Comparison of ENCODE assay signal across 14 cellular contexts in the genomic region with DNA sequence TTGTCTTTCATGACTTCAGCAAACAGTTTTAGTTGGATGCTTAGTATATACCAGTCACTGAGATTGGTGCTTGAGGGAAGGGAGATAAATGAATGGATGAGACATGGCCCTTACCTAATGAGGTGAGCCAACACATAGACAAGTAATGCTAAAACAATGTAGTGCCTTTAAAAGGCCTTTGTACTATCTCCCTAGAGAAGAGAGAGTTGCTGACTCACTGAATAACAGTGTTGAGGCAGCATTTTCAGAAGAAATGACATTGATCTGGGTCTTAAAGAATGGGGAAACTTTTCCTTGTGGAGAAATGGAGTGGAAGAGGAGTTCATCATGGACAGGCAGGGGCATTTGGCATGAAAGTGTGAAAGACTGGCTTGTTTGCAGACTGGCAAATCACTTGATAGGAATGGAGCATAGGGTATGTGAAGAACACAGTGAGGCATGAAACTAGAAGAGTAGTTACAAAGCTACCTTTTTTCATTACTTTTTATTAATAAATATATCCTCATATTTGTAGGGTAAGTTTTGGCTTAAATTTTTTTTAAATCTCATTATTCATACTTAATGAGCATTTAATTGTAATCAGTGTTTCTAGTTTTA.
A peak's percentile ranks its signal among the peaks of the same experiment; 100 is the strongest.
DNase-seq lines count a peak whose midpoint lies in the region; ATAC-seq, FAIRE-seq and TF ChIP-seq lines count a peak whose summit lies in the region.
"Had no signal": no experiment of that assay in that cellular context is flagged by ENCODE, and none has a peak within 500 bp of the region (broad histone marks: within the 10 kb centered on the region; RNA-seq: fewer than 3 reads in every experiment).

No MANE protein-coding gene starts in this region.

- peaks cover 20% of the 10 kb centered on the region for H3K4me1 ChIP-seq in CD8-positive, alpha-beta T cell (ENCODE audit: insufficient read depth, low read length)

- peaks cover 16% of the 10 kb centered on the region for H3K36me3 Mint-ChIP-seq in CD8-positive, alpha-beta T cell

- H3K4me1 Mint-ChIP-seq in CD8-positive, alpha-beta T cell (ENCODE audit: low read depth), result peaks cover 52% of the 10 kb centered on the region

- intact Hi-C loops in CD8-positive, alpha-beta T cell (cut with DNase I, micrococcal nuclease), result no loop called here
- intact Hi-C loops in left colon (cut with DNase I, micrococcal nuclease), result no loop called here

- TF ChIP-seq CTCF in CD8-positive, alpha-beta T cell (IDR thresholded peaks at IDR 0.05), result no peak
- TF ChIP-seq CTCF in bronchial epithelial cell (IDR thresholded peaks at IDR 0.05; ENCODE audit: insufficient read depth, low read length, severe bottlenecking), result no peak

- H3K4me3 ChIP-seq in CD8-positive, alpha-beta T cell (ENCODE audit: low read depth, low read length), result no peak overlapping the region
- no peak overlapping the region for H3K4me3 ChIP-seq in bronchial epithelial cell (ENCODE audit: low read depth, low read length)
- H3K4me3 ChIP-seq: tibial nerve had no signal

- POLR2A ChIA-PET in CD8-positive, alpha-beta T cell (lab: Charles Lee), result no interaction called here

- no peaks in the 10 kb centered on the region for H3K27me3 ChIP-seq in CD8-positive, alpha-beta T cell (ENCODE audit: insufficient read depth, low read length)
- no peaks in the 10 kb centered on the region for H3K27me3 ChIP-seq in bronchial epithelial cell (ENCODE audit: control insufficient read depth, insufficient read depth, low read length)
- H3K27me3 ChIP-seq: neutrophil, tibial nerve had no signal

- H3K36me3 ChIP-seq in CD8-positive, alpha-beta T cell (ENCODE audit: insufficient read depth, low read length), result no peaks in the 10 kb centered on the region
- H3K36me3 ChIP-seq in bronchial epithelial cell (ENCODE audit: control insufficient read depth, insufficient read depth, low read length), result no peaks in the 10 kb centered on the region
- H3K36me3 ChIP-seq: neutrophil had no signal

- no peaks in the 10 kb centered on the region for H3K27me3 Mint-ChIP-seq in CD8-positive, alpha-beta T cell (ENCODE audit: low read depth)
- H3K27me3 Mint-ChIP-seq: CD8-positive, alpha-beta memory T cell; central memory CD8-positive, alpha-beta T cell had no signal

- H3K9me3 Mint-ChIP-seq in CD8-positive, alpha-beta T cell, result peaks cover 7% of the 10 kb centered on the region
- H3K9me3 Mint-ChIP-seq: central memory CD8-positive, alpha-beta T cell had no signal

- no peak overlapping the region for H3K27ac ChIP-seq in CD8-positive, alpha-beta T cell (ENCODE audit: low read depth, low read length)
- H3K27ac ChIP-seq: neutrophil, tibial nerve had no signal

- no peak for ATAC-seq in CD8-positive, alpha-beta T cell
- ATAC-seq in left colon (peak; percentile 49), GM19395 (IDR thresholded peaks at IDR 0.05; ENCODE audit: unreplicated experiment) (no peak), GM18870 (IDR thresholded peaks at IDR 0.05; ENCODE audit: unreplicated experiment) (no peak), HG03039 (IDR thresholded peaks at IDR 0.05; ENCODE audit: unreplicated experiment) (no peak), HG03432 (IDR thresholded peaks at IDR 0.05; ENCODE audit: unreplicated experiment) (no peak)

- no peak for DNase-seq in CD8-positive, alpha-beta T cell
- DNase-seq in LoVo (ENCODE audit: low spot score) (peak; percentile 63), bronchial epithelial cell (ENCODE audit: low read depth) (peak; percentile 96), left colon (no peak)
- DNase-seq: CD8-positive, alpha-beta memory T cell; GOT3; NCI-H2081 treated with DMSO at 0.1 percent for 48 hours had no signal

- H3K27ac Mint-ChIP-seq in CD8-positive, alpha-beta T cell, result peak overlapping the region; percentile 10

- peak; percentile 7 for FAIRE-seq in bronchial epithelial cell (lab: Jason Lieb, UNC)

- H3K4me3 Mint-ChIP-seq in CD8-positive, alpha-beta T cell, result no peak overlapping the region
- H3K4me3 Mint-ChIP-seq: central memory CD8-positive, alpha-beta T cell had no signal

- CTCF ChIA-PET in CD8-positive, alpha-beta T cell (lab: Charles Lee), result no interaction called here

- H3K9me3 ChIP-seq in CD8-positive, alpha-beta T cell (ENCODE audit: low read length), result no peaks in the 10 kb centered on the region
- H3K9me3 ChIP-seq: neutrophil had no signal

Comparison
In these comparisons a context has a peak if more than half of its experiments do, and no peak if none do; other contexts are left out.
1. DNase-seq: peak in LoVo (single experiment) and bronchial epithelial cell (single experiment); none in CD8-positive, alpha-beta T cell (0 of 7) and left colon (0 of 2).